ENCODE assay signal across 18 cellular contexts in the genomic region with DNA sequence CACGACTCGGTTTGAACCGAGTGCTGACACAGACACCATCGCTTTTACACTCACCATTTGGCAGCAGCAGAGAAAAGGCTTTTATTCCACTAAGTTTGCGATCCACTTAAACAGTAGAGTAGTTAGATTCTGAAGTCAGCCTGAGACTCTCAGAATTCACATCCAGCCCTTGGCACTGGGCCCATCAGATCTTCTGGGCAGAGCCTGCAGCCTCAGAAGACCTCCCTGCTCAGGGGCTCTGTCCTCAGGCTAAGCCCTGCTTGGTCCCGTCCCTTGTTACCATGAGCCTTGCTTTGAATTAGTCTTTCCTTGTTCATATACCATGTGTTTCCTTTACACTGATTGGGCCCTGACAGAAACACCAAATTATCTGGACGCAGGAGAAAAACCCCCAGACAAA. TPM values are rescaled to one million over a fixed set of nuclear protein-coding genes. Genes with fewer than 3 reads are reported as not detected.
DNase-seq lines count a peak whose midpoint lies in the region; ATAC-seq and TF ChIP-seq lines count a peak whose summit lies in the region.
"Had no signal": no experiment of that assay in that cellular context is flagged by ENCODE, and none has a peak within 500 bp of the region (broad histone marks: within the 10 kb centered on the region; RNA-seq: fewer than 3 reads in every experiment).

No MANE protein-coding gene starts in this region.

- peaks cover 2% of the 10 kb centered on the region for H3K36me3 Mint-ChIP-seq in neural progenitor cell
- H3K36me3 Mint-ChIP-seq in activated CD4-positive, alpha-beta T cell treated with anti-CD3 and anti-CD28 coated beads, Interleukin-2, amount 10 ng/mL, durations not matched to agents 24 days and 14 days (ENCODE audit: low read depth) = no peaks in the 10 kb centered on the region
- H3K36me3 Mint-ChIP-seq in activated CD8-positive, alpha-beta memory T cell treated with anti-CD3 and anti-CD28 coated beads, Interleukin-2, amount 10 ng/mL, durations not matched to agents 7 days and 5 days = no peaks in the 10 kb centered on the region
- H3K36me3 Mint-ChIP-seq: CD4-positive, CD25-positive, alpha-beta regulatory T cell; CD8-positive, alpha-beta memory T cell had no signal

- CTCF ChIA-PET in activated CD8-positive, alpha-beta memory T cell treated with anti-CD3 and anti-CD28 coated beads, Interleukin-2, amount 10 ng/mL, durations not matched to agents 7 days and 5 days (lab: Charles Lee) = no interaction called here

- peaks cover 10% of the 10 kb centered on the region for H3K27me3 Mint-ChIP-seq in neural progenitor cell (ENCODE audit: insufficient read depth, low read depth)
- H3K27me3 Mint-ChIP-seq in activated CD4-positive, alpha-beta T cell treated with anti-CD3 and anti-CD28 coated beads, Interleukin-2, amount 10 ng/mL, durations not matched to agents 24 days and 14 days = no peaks in the 10 kb centered on the region
- H3K27me3 Mint-ChIP-seq in activated CD8-positive, alpha-beta memory T cell treated with anti-CD3 and anti-CD28 coated beads, Interleukin-2, amount 10 ng/mL, durations not matched to agents 7 days and 5 days = no peaks in the 10 kb centered on the region

- no peaks in the 10 kb centered on the region for H4K20me1 ChIP-seq in neural progenitor cell (ENCODE audit: low read depth)

- H3K9ac ChIP-seq in neural progenitor cell = no peak overlapping the region

- H3K9me3 ChIP-seq in neural progenitor cell (ENCODE audit: low read depth) = no peaks in the 10 kb centered on the region

- no peak overlapping the region for H2AFZ ChIP-seq in neural progenitor cell (replicated peaks)

- peaks cover 23% of the 10 kb centered on the region for H3K4me1 Mint-ChIP-seq in neural progenitor cell
- H3K4me1 Mint-ChIP-seq in activated CD4-positive, alpha-beta T cell treated with anti-CD3 and anti-CD28 coated beads, Interleukin-2, amount 10 ng/mL, durations not matched to agents 24 days and 14 days = no peaks in the 10 kb centered on the region
- H3K4me1 Mint-ChIP-seq in activated CD8-positive, alpha-beta memory T cell treated with anti-CD3 and anti-CD28 coated beads, Interleukin-2, amount 10 ng/mL, durations not matched to agents 7 days and 5 days = no peaks in the 10 kb centered on the region
- H3K4me1 Mint-ChIP-seq: B cell; CD4-positive, CD25-positive, alpha-beta regulatory T cell; CD8-positive, alpha-beta memory T cell had no signal

- no peaks in the 10 kb centered on the region for H3K27me3 ChIP-seq in neural progenitor cell

- no peak overlapping the region for H3K4me3 ChIP-seq in neural progenitor cell
- H3K4me3 ChIP-seq: GM12878 had no signal

- H3K36me3 ChIP-seq in neural progenitor cell = no peaks in the 10 kb centered on the region

- no peak overlapping the region for H3K27ac ChIP-seq in neural progenitor cell

- intact Hi-C loops in activated CD4-positive, alpha-beta T cell treated with anti-CD3 and anti-CD28 coated beads, Interleukin-2, amount 10 ng/mL, durations not matched to agents 24 days and 14 days (cut with micrococcal nuclease) = no loop called here

- DNase-seq in NCI-H82 (lab: John Stamatoyannopoulos, UW) = peak; percentile 25
- no peak for DNase-seq in NCI-H82 treated with DMSO at 0.1 percent for 48 hours (lab: John Stamatoyannopoulos, UW; ENCODE audit: unreplicated experiment)
- peak; percentile 65 for DNase-seq in DMS79 treated with DMSO at 0.1 percent for 48 hours (lab: John Stamatoyannopoulos, UW)
- DNase-seq in neural progenitor cell (ENCODE audit: low spot score) = no peak
- no peak for DNase-seq in activated CD4-positive, alpha-beta T cell treated with anti-CD3 and anti-CD28 coated beads, Interleukin-2, amount 10 ng/mL, durations not matched to agents 24 days and 14 days
- no peak for DNase-seq in activated CD8-positive, alpha-beta memory T cell treated with anti-CD3 and anti-CD28 coated beads, Interleukin-2, amount 10 ng/mL, durations not matched to agents 7 days and 5 days
- DNase-seq: C1 segment of cervical spinal cord; CD4-positive, CD25-positive, alpha-beta regulatory T cell; CD8-positive, alpha-beta memory T cell; COR-L47; DMS153; DND-41; EL; H9; IMR-90 had no signal

- ATAC-seq in activated CD8-positive, alpha-beta memory T cell treated with anti-CD3 and anti-CD28 coated beads, Interleukin-2, amount 10 ng/mL, durations not matched to agents 7 days and 5 days = no peak
- ATAC-seq: GM12878 had no signal

- peaks cover 24% of the 10 kb centered on the region for H3K9me3 Mint-ChIP-seq in neural progenitor cell
- H3K9me3 Mint-ChIP-seq in activated CD4-positive, alpha-beta T cell treated with anti-CD3 and anti-CD28 coated beads, Interleukin-2, amount 10 ng/mL, durations not matched to agents 24 days and 14 days = peaks cover 8% of the 10 kb centered on the region
- no peaks in the 10 kb centered on the region for H3K9me3 Mint-ChIP-seq in activated CD8-positive, alpha-beta memory T cell treated with anti-CD3 and anti-CD28 coated beads, Interleukin-2, amount 10 ng/mL, durations not matched to agents 7 days and 5 days (ENCODE audit: low read depth)

- no peaks in the 10 kb centered on the region for H3F3A ChIP-seq in neural progenitor cell (ENCODE audit: low read depth)

- no peaks in the 10 kb centered on the region for H3K4me1 ChIP-seq in neural progenitor cell

- TF ChIP-seq CTCF in neural progenitor cell (IDR thresholded peaks at IDR 0.05) = no peak

- no peak overlapping the region for H3K4me2 ChIP-seq in neural progenitor cell

- no peaks in the 10 kb centered on the region for H3K79me2 ChIP-seq in neural progenitor cell (ENCODE audit: low read depth)

- no peak overlapping the region for H3K4me3 Mint-ChIP-seq in neural progenitor cell
- no peak overlapping the region for H3K4me3 Mint-ChIP-seq in activated CD4-positive, alpha-beta T cell treated with anti-CD3 and anti-CD28 coated beads, Interleukin-2, amount 10 ng/mL, durations not matched to agents 24 days and 14 days
- H3K4me3 Mint-ChIP-seq in activated CD8-positive, alpha-beta memory T cell treated with anti-CD3 and anti-CD28 coated beads, Interleukin-2, amount 10 ng/mL, durations not matched to agents 7 days and 5 days = no peak overlapping the region
- H3K4me3 Mint-ChIP-seq: B cell; CD4-positive, CD25-positive, alpha-beta regulatory T cell; H9 had no signal

- peak overlapping the region; percentile 92 for H3K27ac Mint-ChIP-seq in neural progenitor cell
- H3K27ac Mint-ChIP-seq in activated CD4-positive, alpha-beta T cell treated with anti-CD3 and anti-CD28 coated beads, Interleukin-2, amount 10 ng/mL, durations not matched to agents 24 days and 14 days = no peak overlapping the region
- no peak overlapping the region for H3K27ac Mint-ChIP-seq in activated CD8-positive, alpha-beta memory T cell treated with anti-CD3 and anti-CD28 coated beads, Interleukin-2, amount 10 ng/mL, durations not matched to agents 7 days and 5 days
- H3K27ac Mint-ChIP-seq: B cell; CD4-positive, CD25-positive, alpha-beta regulatory T cell; CD8-positive, alpha-beta memory T cell; H9 had no signal

RNA-seq across cellular contexts. Expression of a gene that starts 41.4 kb away (rescaled TPM):
- total RNA-seq in neural progenitor cell (ENCODE audit: low replicate concordance) = 0.19 and 0.21 TPM in 2 replicates
- not detected in 2 replicates for total RNA-seq in activated CD4-positive, alpha-beta T cell treated with anti-CD3 and anti-CD28 coated beads, Interleukin-2, amount 10 ng/mL, durations not matched to agents 24 days and 14 days
- not detected for total RNA-seq in activated CD8-positive, alpha-beta memory T cell treated with anti-CD3 and anti-CD28 coated beads, Interleukin-2, amount 10 ng/mL, durations not matched to agents 7 days and 5 days
- total RNA-seq: A172; B cell; CD8-positive, alpha-beta memory T cell; GM12878 had no signal

Comparison
In these comparisons a context has a peak if more than half of its experiments do, and no peak if none do; other contexts are left out.
1. DNase-seq: peak in NCI-H82 (single experiment) and DMS79 treated with DMSO at 0.1 percent for 48 hours (single experiment); none in NCI-H82 treated with DMSO at 0.1 percent for 48 hours (single experiment), neural progenitor cell (single experiment), activated CD4-positive, alpha-beta T cell treated with anti-CD3 and anti-CD28 coated beads, Interleukin-2, amount 10 ng/mL, durations not matched to agents 24 days and 14 days (single experiment) and activated CD8-positive, alpha-beta memory T cell treated with anti-CD3 and anti-CD28 coated beads, Interleukin-2, amount 10 ng/mL, durations not matched to agents 7 days and 5 days (single experiment).